Comparison of ENCODE assay signal across 13 cellular contexts in genomic region chr6:52640916-52641315, GRCh38.
"Had no signal": no experiment of that assay in that cellular context is flagged by ENCODE, and none has a peak within 500 bp of the region (broad histone marks: within the 10 kb centered on the region; RNA-seq: fewer than 3 reads in every experiment).

No MANE protein-coding gene starts in this region.

- H3K4me3 Mint-ChIP-seq: activated CD4-positive, alpha-beta memory T cell treated with anti-CD3 and anti-CD28 coated beads for 36 hours; activated CD8-positive, alpha-beta memory T cell treated with anti-CD3 and anti-CD28 coated beads, Interleukin-2, amount 10 ng/mL, durations not matched to agents 7 days and 5 days; activated naive CD4-positive, alpha-beta T cell treated with anti-CD3 and anti-CD28 coated beads, Interleukin-2, amount 10 ng/mL, durations not matched to agents 7 days and 5 days; naive B cell had no signal

- H3K9me3 Mint-ChIP-seq: activated CD4-positive, alpha-beta memory T cell treated with anti-CD3 and anti-CD28 coated beads for 36 hours; activated naive CD4-positive, alpha-beta T cell treated with anti-CD3 and anti-CD28 coated beads, Interleukin-2, amount 10 ng/mL, durations not matched to agents 7 days and 5 days had no signal

- H3K27ac Mint-ChIP-seq: activated CD4-positive, alpha-beta memory T cell treated with anti-CD3 and anti-CD28 coated beads for 36 hours; activated CD8-positive, alpha-beta memory T cell treated with anti-CD3 and anti-CD28 coated beads, Interleukin-2, amount 10 ng/mL, durations not matched to agents 7 days and 5 days; activated naive CD4-positive, alpha-beta T cell treated with anti-CD3 and anti-CD28 coated beads, Interleukin-2, amount 10 ng/mL, durations not matched to agents 7 days and 5 days had no signal

- H3K36me3 Mint-ChIP-seq: activated CD4-positive, alpha-beta memory T cell treated with anti-CD3 and anti-CD28 coated beads for 36 hours; activated naive CD4-positive, alpha-beta T cell treated with anti-CD3 and anti-CD28 coated beads, Interleukin-2, amount 10 ng/mL, durations not matched to agents 7 days and 5 days; naive B cell had no signal

- H3K27me3 ChIP-seq: adrenal gland, stomach, testis, upper lobe of right lung had no signal

- H3K9me3 ChIP-seq: adrenal gland, stomach, testis, upper lobe of right lung had no signal

- H3K27ac ChIP-seq: adrenal gland, testis, upper lobe of right lung had no signal

- H3K4me3 ChIP-seq: adrenal gland, stomach, testis, upper lobe of right lung had no signal

- H3K4me1 Mint-ChIP-seq: naive B cell had no signal

- ATAC-seq: activated CD8-positive, alpha-beta memory T cell treated with anti-CD3 and anti-CD28 coated beads, Interleukin-2, amount 10 ng/mL, durations not matched to agents 7 days and 5 days; left lobe of liver had no signal

- DNase-seq: activated CD4-positive, alpha-beta memory T cell treated with anti-CD3 and anti-CD28 coated beads for 36 hours; activated CD8-positive, alpha-beta memory T cell treated with anti-CD3 and anti-CD28 coated beads, Interleukin-2, amount 10 ng/mL, durations not matched to agents 7 days and 5 days; activated naive CD4-positive, alpha-beta T cell treated with anti-CD3 and anti-CD28 coated beads, Interleukin-2, amount 10 ng/mL, durations not matched to agents 7 days and 5 days; activated T-cell treated with anti-CD3 and anti-CD28 coated beads, Interleukin-2, amount 50 U/mL, for 1 hour; adrenal gland; islet precursor cell; naive B cell; stimulated activated CD4-positive, alpha-beta T cell treated with anti-CD3 and anti-CD28 coated beads, Interleukin-12 subunit alpha, Interleukin-12 subunit beta, amount 100 ng/mL, for 4 hours; stimulated activated CD4-positive, alpha-beta T cell treated with anti-CD3 and anti-CD28 coated beads, Interleukin-2, amount 100 ng/mL, for 24 hours; testis; upper lobe of right lung had no signal

- H3K36me3 ChIP-seq: adrenal gland, stomach, upper lobe of right lung had no signal
